1 cellular context compared by ENCODE assay signal in genomic region chr11:62295504-62295903, GRCh38.
A peak's percentile ranks its signal among the peaks of the same experiment; 100 is the strongest.
TF ChIP-seq lines count a peak whose summit lies in the region.

No MANE protein-coding gene starts in this region.

TF ChIP-seq in HepG2, 621 proteins besides CTCF, POLR2A, EP300 and RAD21 (continues in another document):
- TF ChIP-seq SKIL (CRISPR knock-in tag; IDR thresholded peaks at IDR 0.05; ENCODE audit: borderline replicate concordance) (no peak), BRCA1 (CRISPR knock-in tag; IDR thresholded peaks at IDR 0.05) (peak; percentile 68; the same call in 1 of the 2 replicates), ZNF20 (CRISPR knock-in tag; IDR thresholded peaks at IDR 0.05) (no peak), ZFAT (CRISPR knock-in tag; conservative IDR thresholded peaks at IDR 0.05) (no peak), PPARG (CRISPR knock-in tag; conservative IDR thresholded peaks at IDR 0.05) (no peak), NBN (conservative IDR thresholded peaks at IDR 0.05) (no peak), SATB2 (CRISPR knock-in tag; IDR thresholded peaks at IDR 0.05) (no peak), POGZ (CRISPR knock-in tag; IDR thresholded peaks at IDR 0.05) (no peak), ATF7-NPFF (CRISPR knock-in tag; IDR thresholded peaks at IDR 0.05; ENCODE audit: low read depth) (no peak), NCOA5 (CRISPR knock-in tag; IDR thresholded peaks at IDR 0.05) (no peak), CENPX (CRISPR knock-in tag; IDR thresholded peaks at IDR 0.05) (no peak), E2F2 (CRISPR knock-in tag; IDR thresholded peaks at IDR 0.05; ENCODE audit: borderline replicate concordance) (no peak), CHD2 (IDR thresholded peaks at IDR 0.05; ENCODE audit: low read depth, low read length) (no peak), SSRP1 (CRISPR knock-in tag; IDR thresholded peaks at IDR 0.05) (no peak), SRY (CRISPR knock-in tag; IDR thresholded peaks at IDR 0.05) (0 out of 2 replicates have a peak, but pooled peaks have one; percentile 35), ZNF253 (CRISPR knock-in tag; IDR thresholded peaks at IDR 0.05; ENCODE audit: borderline replicate concordance) (no peak), NFYB (CRISPR knock-in tag; IDR thresholded peaks at IDR 0.05) (no peak), CENPT (CRISPR knock-in tag; IDR thresholded peaks at IDR 0.05; ENCODE audit: low read depth) (no peak), SOX5 (CRISPR knock-in tag; IDR thresholded peaks at IDR 0.05; ENCODE audit: borderline replicate concordance) (no peak), PHF5A (CRISPR knock-in tag; IDR thresholded peaks at IDR 0.05; ENCODE audit: low read depth, unreplicated experiment) (no peak), NFE2L2 (IDR thresholded peaks at IDR 0.05; ENCODE audit: low read length) (no peak), KDM1A (CRISPR knock-in tag; IDR thresholded peaks at IDR 0.05) (no peak), HMG20A (CRISPR knock-in tag; IDR thresholded peaks at IDR 0.05; ENCODE audit: borderline replicate concordance) (no peak), SAP130 (CRISPR knock-in tag; IDR thresholded peaks at IDR 0.05; ENCODE audit: low read depth) (peak; percentile 36; the same call in 1 of the 2 replicates), ZNF318 (CRISPR knock-in tag; IDR thresholded peaks at IDR 0.05) (no peak), ZNF333 (CRISPR knock-in tag; IDR thresholded peaks at IDR 0.05; ENCODE audit: borderline replicate concordance) (no peak), PRMT3 (CRISPR knock-in tag; IDR thresholded peaks at IDR 0.05; ENCODE audit: borderline replicate concordance, low read depth) (no peak), PRPF4 (IDR thresholded peaks at IDR 0.05; ENCODE audit: low read depth, low read length, poor library complexity, severe bottlenecking) (no peak), MAF1 (CRISPR knock-in tag; IDR thresholded peaks at IDR 0.05; ENCODE audit: borderline replicate concordance) (no peak), FOXK2 (IDR thresholded peaks at IDR 0.05) (no peak), DR1 (CRISPR knock-in tag; IDR thresholded peaks at IDR 0.05) (no peak), ZNF709 (CRISPR knock-in tag; IDR thresholded peaks at IDR 0.05) (no peak), ZNF12 (CRISPR knock-in tag; IDR thresholded peaks at IDR 0.05) (0 out of 2 replicates have a peak, but pooled peaks have one; percentile 14), RFX1 (IDR thresholded peaks at IDR 0.05) (no peak), ZNF282 (IDR thresholded peaks at IDR 0.05; ENCODE audit: partially characterized antibody) (no peak)
- TF ChIP-seq, protein P1, sequence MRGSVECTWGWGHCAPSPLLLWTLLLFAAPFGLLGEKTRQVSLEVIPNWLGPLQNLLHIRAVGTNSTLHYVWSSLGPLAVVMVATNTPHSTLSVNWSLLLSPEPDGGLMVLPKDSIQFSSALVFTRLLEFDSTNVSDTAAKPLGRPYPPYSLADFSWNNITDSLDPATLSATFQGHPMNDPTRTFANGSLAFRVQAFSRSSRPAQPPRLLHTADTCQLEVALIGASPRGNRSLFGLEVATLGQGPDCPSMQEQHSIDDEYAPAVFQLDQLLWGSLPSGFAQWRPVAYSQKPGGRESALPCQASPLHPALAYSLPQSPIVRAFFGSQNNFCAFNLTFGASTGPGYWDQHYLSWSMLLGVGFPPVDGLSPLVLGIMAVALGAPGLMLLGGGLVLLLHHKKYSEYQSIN (CRISPR knock-in tag; IDR thresholded peaks at IDR 0.05; ENCODE audit: borderline replicate concordance) = no peak
- TF ChIP-seq, protein P2, sequence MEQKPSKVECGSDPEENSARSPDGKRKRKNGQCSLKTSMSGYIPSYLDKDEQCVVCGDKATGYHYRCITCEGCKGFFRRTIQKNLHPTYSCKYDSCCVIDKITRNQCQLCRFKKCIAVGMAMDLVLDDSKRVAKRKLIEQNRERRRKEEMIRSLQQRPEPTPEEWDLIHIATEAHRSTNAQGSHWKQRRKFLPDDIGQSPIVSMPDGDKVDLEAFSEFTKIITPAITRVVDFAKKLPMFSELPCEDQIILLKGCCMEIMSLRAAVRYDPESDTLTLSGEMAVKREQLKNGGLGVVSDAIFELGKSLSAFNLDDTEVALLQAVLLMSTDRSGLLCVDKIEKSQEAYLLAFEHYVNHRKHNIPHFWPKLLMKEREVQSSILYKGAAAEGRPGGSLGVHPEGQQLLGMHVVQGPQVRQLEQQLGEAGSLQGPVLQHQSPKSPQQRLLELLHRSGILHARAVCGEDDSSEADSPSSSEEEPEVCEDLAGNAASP (CRISPR knock-in tag; IDR thresholded peaks at IDR 0.05; ENCODE audit: borderline replicate concordance) = no peak
- TF ChIP-seq, protein P3, sequence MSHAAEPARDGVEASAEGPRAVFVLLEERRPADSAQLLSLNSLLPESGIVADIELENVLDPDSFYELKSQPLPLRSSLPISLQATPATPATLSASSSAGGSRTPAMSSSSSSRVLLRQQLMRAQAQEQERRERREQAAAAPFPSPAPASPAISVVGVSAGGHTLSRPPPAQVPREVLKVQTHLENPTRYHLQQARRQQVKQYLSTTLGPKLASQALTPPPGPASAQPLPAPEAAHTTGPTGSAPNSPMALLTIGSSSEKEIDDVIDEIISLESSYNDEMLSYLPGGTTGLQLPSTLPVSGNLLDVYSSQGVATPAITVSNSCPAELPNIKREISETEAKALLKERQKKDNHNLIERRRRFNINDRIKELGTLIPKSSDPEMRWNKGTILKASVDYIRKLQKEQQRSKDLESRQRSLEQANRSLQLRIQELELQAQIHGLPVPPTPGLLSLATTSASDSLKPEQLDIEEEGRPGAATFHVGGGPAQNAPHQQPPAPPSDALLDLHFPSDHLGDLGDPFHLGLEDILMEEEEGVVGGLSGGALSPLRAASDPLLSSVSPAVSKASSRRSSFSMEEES (CRISPR knock-in tag; IDR thresholded peaks at IDR 0.05) = no peak
- TF ChIP-seq, protein P4, sequence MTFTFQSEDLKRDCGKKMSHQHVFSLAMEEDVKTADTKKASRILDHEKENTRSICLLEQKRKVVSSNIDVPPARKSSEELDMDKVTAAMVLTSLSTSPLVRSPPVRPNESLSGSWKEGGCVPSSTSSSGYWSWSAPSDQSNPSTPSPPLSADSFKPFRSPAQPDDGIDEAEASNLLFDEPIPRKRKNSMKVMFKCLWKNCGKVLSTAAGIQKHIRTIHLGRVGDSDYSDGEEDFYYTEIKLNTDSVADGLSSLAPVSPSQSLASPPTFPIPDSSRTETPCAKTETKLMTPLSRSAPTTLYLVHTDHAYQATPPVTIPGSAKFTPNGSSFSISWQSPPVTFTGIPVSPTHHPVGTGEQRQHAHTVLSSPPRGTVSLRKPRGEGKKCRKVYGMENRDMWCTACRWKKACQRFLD (CRISPR knock-in tag; IDR thresholded peaks at IDR 0.05; ENCODE audit: borderline replicate concordance) = no peak
- TF ChIP-seq, protein P5, sequence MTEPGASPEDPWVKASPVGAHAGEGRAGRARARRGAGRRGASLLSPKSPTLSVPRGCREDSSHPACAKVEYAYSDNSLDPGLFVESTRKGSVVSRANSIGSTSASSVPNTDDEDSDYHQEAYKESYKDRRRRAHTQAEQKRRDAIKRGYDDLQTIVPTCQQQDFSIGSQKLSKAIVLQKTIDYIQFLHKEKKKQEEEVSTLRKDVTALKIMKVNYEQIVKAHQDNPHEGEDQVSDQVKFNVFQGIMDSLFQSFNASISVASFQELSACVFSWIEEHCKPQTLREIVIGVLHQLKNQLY (CRISPR knock-in tag; IDR thresholded peaks at IDR 0.05) = no peak
- TF ChIP-seq, protein P6, sequence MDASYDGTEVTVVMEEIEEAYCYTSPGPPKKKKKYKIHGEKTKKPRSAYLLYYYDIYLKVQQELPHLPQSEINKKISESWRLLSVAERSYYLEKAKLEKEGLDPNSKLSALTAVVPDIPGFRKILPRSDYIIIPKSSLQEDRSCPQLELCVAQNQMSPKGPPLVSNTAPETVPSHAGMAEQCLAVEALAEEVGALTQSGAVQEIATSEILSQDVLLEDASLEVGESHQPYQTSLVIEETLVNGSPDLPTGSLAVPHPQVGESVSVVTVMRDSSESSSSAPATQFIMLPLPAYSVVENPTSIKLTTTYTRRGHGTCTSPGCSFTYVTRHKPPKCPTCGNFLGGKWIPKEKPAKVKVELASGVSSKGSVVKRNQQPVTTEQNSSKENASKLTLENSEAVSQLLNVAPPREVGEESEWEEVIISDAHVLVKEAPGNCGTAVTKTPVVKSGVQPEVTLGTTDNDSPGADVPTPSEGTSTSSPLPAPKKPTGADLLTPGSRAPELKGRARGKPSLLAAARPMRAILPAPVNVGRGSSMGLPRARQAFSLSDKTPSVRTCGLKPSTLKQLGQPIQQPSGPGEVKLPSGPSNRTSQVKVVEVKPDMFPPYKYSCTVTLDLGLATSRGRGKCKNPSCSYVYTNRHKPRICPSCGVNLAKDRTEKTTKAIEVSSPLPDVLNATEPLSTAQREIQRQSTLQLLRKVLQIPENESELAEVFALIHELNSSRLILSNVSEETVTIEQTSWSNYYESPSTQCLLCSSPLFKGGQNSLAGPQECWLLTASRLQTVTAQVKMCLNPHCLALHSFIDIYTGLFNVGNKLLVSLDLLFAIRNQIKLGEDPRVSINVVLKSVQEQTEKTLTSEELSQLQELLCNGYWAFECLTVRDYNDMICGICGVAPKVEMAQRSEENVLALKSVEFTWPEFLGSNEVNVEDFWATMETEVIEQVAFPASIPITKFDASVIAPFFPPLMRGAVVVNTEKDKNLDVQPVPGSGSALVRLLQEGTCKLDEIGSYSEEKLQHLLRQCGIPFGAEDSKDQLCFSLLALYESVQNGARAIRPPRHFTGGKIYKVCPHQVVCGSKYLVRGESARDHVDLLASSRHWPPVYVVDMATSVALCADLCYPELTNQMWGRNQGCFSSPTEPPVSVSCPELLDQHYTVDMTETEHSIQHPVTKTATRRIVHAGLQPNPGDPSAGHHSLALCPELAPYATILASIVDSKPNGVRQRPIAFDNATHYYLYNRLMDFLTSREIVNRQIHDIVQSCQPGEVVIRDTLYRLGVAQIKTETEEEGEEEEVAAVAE (CRISPR knock-in tag; IDR thresholded peaks at IDR 0.05; ENCODE audit: borderline replicate concordance) = no peak
